Comparison of ENCODE assay signal across 1 cellular context in genomic region chr15:89690276-89691218, GRCh38.
TF ChIP-seq lines count a peak whose summit lies in the region.

Gene PEX11A (minus strand): TSS chr15:89690754. CDS start chr15:89690632, 122 bp downstream.
Gene WDR93 (plus strand): TSS chr15:89690811. CDS start chr15:89701747, 10,936 bp downstream.

TF ChIP-seq in HepG2, 621 proteins besides CTCF, POLR2A, EP300 and RAD21 (continued from another document and continues in another):
- TF ChIP-seq E2F5 (CRISPR knock-in tag; conservative IDR thresholded peaks at IDR 0.05) (no peak), SYNCRIP (IDR thresholded peaks at IDR 0.05; ENCODE audit: insufficient read depth, low read depth, low read length) (no peak), ZNF567 (CRISPR knock-in tag; IDR thresholded peaks at IDR 0.05; ENCODE audit: borderline replicate concordance) (no peak), ZNF207 (IDR thresholded peaks at IDR 0.05; ENCODE audit: borderline replicate concordance) (no peak), PBX2 (CRISPR knock-in tag; IDR thresholded peaks at IDR 0.05) (no peak), TRIM22 (IDR thresholded peaks at IDR 0.05) (no peak), MEIS1 (CRISPR knock-in tag; IDR thresholded peaks at IDR 0.05; ENCODE audit: borderline replicate concordance) (peak; percentile 65; the same call in 1 of the 2 replicates), SNAPC4 (CRISPR knock-in tag; IDR thresholded peaks at IDR 0.05) (no peak), ZBTB8A (CRISPR knock-in tag; IDR thresholded peaks at IDR 0.05; ENCODE audit: borderline replicate concordance, low read depth) (no peak), THAP7 (CRISPR knock-in tag; IDR thresholded peaks at IDR 0.05) (no peak), IRF9 (CRISPR knock-in tag; IDR thresholded peaks at IDR 0.05; ENCODE audit: borderline replicate concordance) (peak; percentile 83; the same call in 1 of the 2 replicates), ZNF878 (CRISPR knock-in tag; IDR thresholded peaks at IDR 0.05) (no peak), ZNF644 (CRISPR knock-in tag; IDR thresholded peaks at IDR 0.05; ENCODE audit: low read depth) (no peak), ZNF484 (CRISPR knock-in tag; IDR thresholded peaks at IDR 0.05; ENCODE audit: borderline replicate concordance, low read depth) (no peak), ZNF549 (CRISPR knock-in tag; IDR thresholded peaks at IDR 0.05) (no peak), PAX8 (CRISPR knock-in tag; IDR thresholded peaks at IDR 0.05; ENCODE audit: borderline replicate concordance) (no peak), HDAC2 (CRISPR knock-in tag; IDR thresholded peaks at IDR 0.05) (peak; percentile 62), SRY (CRISPR knock-in tag; IDR thresholded peaks at IDR 0.05) (no peak), SNRNP70 (IDR thresholded peaks at IDR 0.05; ENCODE audit: low read depth, low read length) (no peak), HNRNPK (IDR thresholded peaks at IDR 0.05; ENCODE audit: low read depth, low read length, poor library complexity, severe bottlenecking) (no peak), FLYWCH1 (CRISPR knock-in tag; IDR thresholded peaks at IDR 0.05) (no peak), ZNF318 (CRISPR knock-in tag; IDR thresholded peaks at IDR 0.05) (no peak), RFXANK (CRISPR knock-in tag; IDR thresholded peaks at IDR 0.05) (no peak), ZNF432 (CRISPR knock-in tag; IDR thresholded peaks at IDR 0.05; ENCODE audit: borderline replicate concordance) (no peak), ZBTB37 (CRISPR knock-in tag; IDR thresholded peaks at IDR 0.05) (no peak), ZNF891 (CRISPR knock-in tag; IDR thresholded peaks at IDR 0.05) (peak; percentile 68), ZNF883 (CRISPR knock-in tag; IDR thresholded peaks at IDR 0.05; ENCODE audit: not compliant biosample characterization) (peak; percentile 82), ARNTL (CRISPR knock-in tag; IDR thresholded peaks at IDR 0.05) (peak; percentile 39; the same call in 1 of the 2 replicates), BCLAF1 (IDR thresholded peaks at IDR 0.05) (no peak), ZNF790 (CRISPR knock-in tag; IDR thresholded peaks at IDR 0.05; ENCODE audit: borderline replicate concordance) (0 out of 2 replicates have a peak, but pooled peaks have one; percentile 67), SP4 (CRISPR knock-in tag; IDR thresholded peaks at IDR 0.05) (peak; percentile 65; the same call in 1 of the 2 replicates), DPF2 (CRISPR knock-in tag; IDR thresholded peaks at IDR 0.05; ENCODE audit: borderline replicate concordance, low read depth) (no peak), KAT2B (IDR thresholded peaks at IDR 0.05; ENCODE audit: borderline replicate concordance, low read depth, low read length) (no peak)
